ENCODE assay signal across 2 cellular contexts in genomic region chr1:53183277-53183990, GRCh38.
TF ChIP-seq lines count a peak whose summit lies in the region.

No MANE protein-coding gene starts in this region.

TF ChIP-seq in WTC11, 78 proteins besides CTCF, POLR2A, EP300 and RAD21:
- TF ChIP-seq ATF6 (CRISPR knock-in tag; IDR thresholded peaks at IDR 0.05) = no peak
- TF ChIP-seq GABPB1 (CRISPR knock-in tag; IDR thresholded peaks at IDR 0.05) = peak; percentile 79

TF ChIP-seq in SK-N-SH, 30 proteins besides CTCF, POLR2A, EP300 and RAD21:
- TF ChIP-seq POLR2AphosphoS5 (IDR thresholded peaks at IDR 0.05; ENCODE audit: low read depth, low read length) = no peak
- no peak for TF ChIP-seq REST (IDR thresholded peaks at IDR 0.05; ENCODE audit: low read depth, low read length)
- no peak for TF ChIP-seq FOSL2 (IDR thresholded peaks at IDR 0.05; ENCODE audit: borderline replicate concordance, low read depth)
- TF ChIP-seq IRF3 (IDR thresholded peaks at IDR 0.05; ENCODE audit: low read depth, low read length) = no peak
- no peak for TF ChIP-seq JUND (IDR thresholded peaks at IDR 0.05)
- no peak for TF ChIP-seq GATA2 (CRISPR knock-in tag; IDR thresholded peaks at IDR 0.05)
- no peak for TF ChIP-seq RXRA (IDR thresholded peaks at IDR 0.05; ENCODE audit: borderline replicate concordance, low read depth)
- TF ChIP-seq FOXM1 (IDR thresholded peaks at IDR 0.05; ENCODE audit: low read depth) = no peak
- TF ChIP-seq RFX5 (IDR thresholded peaks at IDR 0.05; ENCODE audit: low read length) = no peak
- TF ChIP-seq MEF2A (IDR thresholded peaks at IDR 0.05; ENCODE audit: borderline replicate concordance, low read depth) = no peak
- no peak for TF ChIP-seq GABPA (IDR thresholded peaks at IDR 0.05; ENCODE audit: low read depth)
- TF ChIP-seq RCOR1 (IDR thresholded peaks at IDR 0.05; ENCODE audit: low read length) = no peak
- TF ChIP-seq TAF1 (IDR thresholded peaks at IDR 0.05; ENCODE audit: borderline replicate concordance, low read depth, low read length) = no peak
- no peak for TF ChIP-seq EZH2phosphoT487 (IDR thresholded peaks at IDR 0.05; ENCODE audit: borderline replicate concordance, low read depth)
- TF ChIP-seq MXI1 (IDR thresholded peaks at IDR 0.05; ENCODE audit: low read depth, low read length) = no peak
- TF ChIP-seq CHD2 (IDR thresholded peaks at IDR 0.05; ENCODE audit: low read length, partially characterized antibody) = no peak
- no peak for TF ChIP-seq MAX (IDR thresholded peaks at IDR 0.05; ENCODE audit: low read depth)
- no peak for TF ChIP-seq NRF1 (IDR thresholded peaks at IDR 0.05; ENCODE audit: low read depth, low read length)
- TF ChIP-seq USF1 (IDR thresholded peaks at IDR 0.05; ENCODE audit: borderline replicate concordance, low read depth) = no peak
- no peak for TF ChIP-seq SIN3A (IDR thresholded peaks at IDR 0.05; ENCODE audit: borderline replicate concordance, low read depth, low read length)
TF ChIP-seq in SK-N-SH: peak in this region for 0.
